In genomic region chr5:61329729-61330128, GRCh38 we compare ENCODE assay signal across 8 cellular contexts. TPM values are rescaled to one million over a fixed set of nuclear protein-coding genes. Genes with fewer than 3 reads are reported as not detected.
DNase-seq lines count a peak whose midpoint lies in the region; ATAC-seq and TF ChIP-seq lines count a peak whose summit lies in the region.

No MANE protein-coding gene starts in this region.

- peak overlapping the region; percentile 77 to 84 for H3K27ac Mint-ChIP-seq in T-cell

- H3K9ac ChIP-seq in skeletal muscle satellite cell (ENCODE audit: low read depth, low read length) = peak overlapping the region; percentile 95

- H3K27me3 Mint-ChIP-seq in T-cell = peaks cover 5 to 27% of the 10 kb centered on the region in 2 donors

- peaks cover 23 to 42% (median 40%) of the 10 kb centered on the region in 3 donors for H3K4me1 Mint-ChIP-seq in T-cell

- TF ChIP-seq CTCF in fibroblast of mammary gland (conservative IDR thresholded peaks at IDR 0.05; ENCODE audit: control insufficient read depth, insufficient read depth, low read depth, low read length) = no peak

- no peak for ATAC-seq in T-cell (replicated peaks in 1 of 4)
- ATAC-seq in GM18502 (IDR thresholded peaks at IDR 0.05; ENCODE audit: poor library complexity, unreplicated experiment) = no peak
- no peak for ATAC-seq in HG02642 (IDR thresholded peaks at IDR 0.05; ENCODE audit: poor library complexity, unreplicated experiment)

- H3K36me3 Mint-ChIP-seq in T-cell = no peaks in the 10 kb centered on the region

- no peaks in the 10 kb centered on the region for H3K27me3 ChIP-seq in skeletal muscle satellite cell (ENCODE audit: control insufficient read depth, insufficient read depth, low read length)

- H3K9me3 Mint-ChIP-seq in T-cell = no peaks in the 10 kb centered on the region

- H3K4me2 ChIP-seq in skeletal muscle satellite cell (ENCODE audit: low read length) = peak overlapping the region; percentile 94

- H3K4me3 ChIP-seq in fibroblast of mammary gland (ENCODE audit: control insufficient read depth, low read depth, low read length) = peak overlapping the region; percentile 76
- peak overlapping the region; percentile 87 for H3K4me3 ChIP-seq in skeletal muscle satellite cell (ENCODE audit: low read length)

- peaks cover 40% of the 10 kb centered on the region for H3K4me1 ChIP-seq in skeletal muscle satellite cell (ENCODE audit: control insufficient read depth, insufficient read depth, low read length)

- no peaks in the 10 kb centered on the region for H3K9me3 ChIP-seq in skeletal muscle satellite cell (replicated peaks; ENCODE audit: low read length)

- no peaks in the 10 kb centered on the region for H3K36me3 ChIP-seq in skeletal muscle satellite cell (ENCODE audit: insufficient read depth, low read length)

- DNase-seq in NK-92 (lab: John Stamatoyannopoulos, UW; ENCODE audit: unreplicated experiment) (peak; percentile 6), T-cell (no peak), fibroblast of mammary gland (ENCODE audit: low read depth) (no peak), GOT3 (lab: John Stamatoyannopoulos, UW) (no peak)
- DNase-seq in NK-92 treated with Interleukin-12 subunit alpha and Interleukin-12 subunit beta, amount 100 ng/mL, for 24 hours (lab: John Stamatoyannopoulos, UW) = no peak

- POLR2A ChIA-PET in T-cell (lab: Charles Lee) = interaction anchor here in 1 of 2 donors (0.6 kb wide), 1 partner anchor 167 kb away, joined by 4 read pairs; no protein-coding TSS in a partner anchor

- CTCF ChIA-PET in T-cell (lab: Charles Lee) = interaction anchor here in 1 of 2 donors (1.0 kb wide), 1 partner anchor 16 kb away, joined by 7 read pairs; no protein-coding TSS in a partner anchor

- peak overlapping the region; percentile 81 to 95 (median 84) for H3K4me3 Mint-ChIP-seq in T-cell

RNA-seq across cellular contexts. Expression of gene ZSWIM6, which starts 2.3 kb away (rescaled TPM):
- 10 to 100 TPM in 3 of 5 donors, 1 to 10 TPM in 2; 8.3 to 11.3 (median 10.1) TPM for total RNA-seq in T-cell
- 7.9 and 10.0 TPM in 2 replicates for total RNA-seq in skeletal muscle satellite cell (2012; rRNA removed)
